In the genomic region with DNA sequence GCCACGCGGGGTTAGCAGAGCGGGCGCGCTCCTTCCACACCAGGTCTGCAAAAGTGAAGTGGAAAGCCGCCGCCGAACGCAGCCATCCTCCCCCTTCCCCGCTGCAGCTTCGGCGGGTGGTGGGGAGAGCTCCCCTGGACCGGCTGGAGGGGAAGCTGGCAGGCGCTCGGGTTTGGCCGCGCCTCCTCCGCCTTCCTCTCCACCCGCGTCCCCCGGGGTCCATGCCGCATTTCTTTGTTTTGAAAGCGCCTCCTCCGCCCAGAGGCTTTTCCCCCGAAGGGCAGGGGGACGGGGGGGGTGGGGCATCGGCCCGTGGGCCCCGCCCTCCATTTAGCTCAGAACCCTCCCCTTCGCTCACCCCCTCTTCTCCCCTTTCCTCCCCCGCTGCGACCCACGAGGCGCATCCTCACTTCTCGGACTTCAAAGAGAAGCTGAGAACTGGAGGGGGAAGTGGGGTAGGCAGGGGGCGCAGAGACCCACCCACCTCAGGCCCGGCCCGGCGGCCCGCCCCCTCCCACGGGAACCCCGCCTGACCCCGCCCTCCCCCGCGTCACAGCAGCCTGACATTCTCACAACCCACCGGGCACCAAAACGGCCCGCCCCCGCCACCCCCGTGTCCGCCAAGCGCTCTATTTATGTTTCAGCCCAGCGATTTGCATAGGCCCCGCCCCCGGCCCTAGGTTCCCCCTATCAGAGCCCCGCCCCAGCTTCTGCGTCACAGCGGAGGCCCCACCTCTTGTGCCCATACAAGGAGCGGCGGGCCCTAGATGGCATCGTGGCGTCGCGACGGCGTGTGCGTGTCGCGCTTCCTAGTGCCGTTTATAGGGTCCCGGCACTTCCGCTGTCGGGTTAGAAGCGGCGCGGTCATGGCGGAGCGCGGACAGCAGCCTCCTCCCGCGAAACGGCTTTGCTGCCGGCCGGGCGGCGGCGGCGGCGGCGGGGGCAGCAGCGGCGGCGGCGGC, we compare ENCODE assay signal across 8 cellular contexts. TPM values are rescaled to one million over a fixed set of nuclear protein-coding genes. Genes with fewer than 3 reads are reported as not detected.
DNase-seq lines count a peak whose midpoint lies in the region; ATAC-seq, FAIRE-seq and TF ChIP-seq lines count a peak whose summit lies in the region.

ZSWIM6 (plus strand) TSS at position 852 of the 962 bp plus-strand sequence; CDS start at position 867, 15 bp downstream.

- H3K4me1 Mint-ChIP-seq in T-helper 17 cell, result peaks cover 45% of the 10 kb centered on the region

- peak within 1 kb of the TSS; percentile 89 for H3K27ac Mint-ChIP-seq in T-helper 17 cell

- H3K27ac ChIP-seq in right atrium auricular region, result peak within 1 kb of the TSS; percentile 95 to 97
- peak within 1 kb of the TSS; percentile 83 for H3K27ac ChIP-seq in psoas muscle

- intact Hi-C loops in psoas muscle (cut with DNase I), result loop anchor here (2.0 to 10.0 kb wide), 8 partner anchors 76 to 377 kb away; partner anchors contain the start of gene SMIM15 (in 2 of the 2)

- H3K4me3 ChIP-seq in right atrium auricular region (peak within 1 kb of the TSS; percentile 74 to 93), psoas muscle (peak within 1 kb of the TSS; percentile 96)

- no peak for TF ChIP-seq CTCF in GM13977 (IDR thresholded peaks at IDR 0.05; ENCODE audit: extremely low read depth, insufficient read depth, missing control alignments)
- TF ChIP-seq CTCF in right atrium auricular region (IDR thresholded peaks at IDR 0.05), result no peak
- no peak for TF ChIP-seq CTCF in psoas muscle (IDR thresholded peaks at IDR 0.05)

- H3K36me3 ChIP-seq in right atrium auricular region, result no peaks in the 10 kb centered on the region
- H3K36me3 ChIP-seq in psoas muscle (ENCODE audit: insufficient read depth in 1 of 2, low read depth in 1 of 2), result no peaks in the 10 kb centered on the region

- H3K4me3 Mint-ChIP-seq in T-helper 17 cell, result peak within 1 kb of the TSS; percentile 94

- in situ Hi-C loops in GM13977 (cut with MboI; ENCODE audit: low pct_unique_long_range_greater_than_20kb, low sequenced_read_pairs, unreplicated experiment), result no loop called here

- peaks cover 7% of the 10 kb centered on the region for H3K36me3 Mint-ChIP-seq in T-helper 17 cell (ENCODE audit: low read depth)

- ATAC-seq in HG02870 (IDR thresholded peaks at IDR 0.05; ENCODE audit: unreplicated experiment), result peak; percentile 54
- peak; percentile 86 for ATAC-seq in T-helper 17 cell
- ATAC-seq in psoas muscle, result peak; percentile 92 to 96 (median 93)

- peak; percentile 55 for FAIRE-seq in urothelium cell line (lab: Jason Lieb, UNC)

- no peaks in the 10 kb centered on the region for H3K27me3 ChIP-seq in right atrium auricular region
- no peaks in the 10 kb centered on the region for H3K27me3 ChIP-seq in psoas muscle (ENCODE audit: insufficient read depth in 3 of 3, low read length in 2 of 3)

- peaks cover 0 to 28% of the 10 kb centered on the region in 2 donors for H3K4me1 ChIP-seq in right atrium auricular region
- peaks cover 19% of the 10 kb centered on the region for H3K4me1 ChIP-seq in psoas muscle

- H3K9me3 ChIP-seq in T-helper 17 cell (ENCODE audit: control insufficient read depth, low read length, poor library complexity, severe bottlenecking), result no peaks in the 10 kb centered on the region
- no peaks in the 10 kb centered on the region for H3K9me3 ChIP-seq in right atrium auricular region
- H3K9me3 ChIP-seq in psoas muscle, result no peaks in the 10 kb centered on the region

- H3K27me3 Mint-ChIP-seq in T-helper 17 cell, result peaks cover 27% of the 10 kb centered on the region

- peak; percentile 98 for DNase-seq in GM13977 (ENCODE audit: low spot score)
- peak; percentile 92 for DNase-seq in NCI-H1694 treated with DMSO at 0.1 percent for 48 hours (lab: John Stamatoyannopoulos, UW)
- DNase-seq in T-helper 17 cell, result peak; percentile 97 to 98 (median 98)
- peak; percentile 82 to 100 (median 99) for DNase-seq in anterior cingulate cortex (lab: John Stamatoyannopoulos, UW)
- peak; percentile 100 for DNase-seq in right atrium auricular region (ENCODE audit: low spot score)
- DNase-seq in psoas muscle, result peak; percentile 99 to 100
- peak; percentile 97 for DNase-seq in urothelium cell line (ENCODE audit: low spot score)

- 1% methylated on average over 50 to 94 of the region's 94 CpGs for WGBS in psoas muscle, 3 donors

RNA-seq across cellular contexts. Expression of gene ZSWIM6, which starts in this region (rescaled TPM):
- total RNA-seq in T-helper 17 cell (1 to 10 TPM; 6.5 to 8.7 TPM), right atrium auricular region (1 to 10 TPM; 4.6 to 5.6 TPM), psoas muscle (1 to 10 TPM; 2.4 to 6.3 (median 4.2) TPM)
- polyA plus RNA-seq in psoas muscle, result 1 to 10 TPM; 1.4 to 5.8 (median 2.0) TPM

Comparison
In these comparisons a context has a peak if more than half of its experiments do, and no peak if none do; other contexts are left out.
1. Peak in every context shown above with its lines: DNase-seq, ATAC-seq, H3K4me3 ChIP-seq and H3K27ac ChIP-seq.